Comparison of ENCODE assay signal across 12 cellular contexts in the genomic region with DNA sequence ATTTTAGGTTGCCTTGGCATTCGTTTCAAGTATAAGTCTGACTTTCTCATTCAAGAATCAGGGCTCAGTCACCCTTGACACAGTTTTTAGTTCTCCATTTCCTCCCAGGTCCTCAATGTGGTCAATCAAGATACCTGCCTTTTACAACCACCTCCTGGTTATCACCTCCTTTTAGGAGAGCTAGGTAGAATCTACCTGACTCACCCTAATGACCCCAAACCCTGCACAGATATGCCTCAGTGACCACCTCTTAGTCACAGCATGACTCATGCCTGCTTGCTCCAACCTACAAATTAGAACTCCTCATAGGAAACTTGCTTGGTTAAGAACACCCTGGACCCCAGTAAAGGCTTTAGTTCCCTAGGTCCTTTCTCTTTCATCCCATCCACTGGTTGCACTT. TPM values are rescaled to one million over a fixed set of nuclear protein-coding genes. Genes with fewer than 3 reads are reported as not detected.
DNase-seq lines count a peak whose midpoint lies in the region; ATAC-seq and TF ChIP-seq lines count a peak whose summit lies in the region.
"Had no signal": no experiment of that assay in that cellular context is flagged by ENCODE, and none has a peak within 500 bp of the region (broad histone marks: within the 10 kb centered on the region; RNA-seq: fewer than 3 reads in every experiment).

No MANE protein-coding gene starts in this region.

- H3K4me3 ChIP-seq in NB4 (ENCODE audit: low read depth, low read length), result peak overlapping the region; percentile 12
- H3K4me3 ChIP-seq: skin epidermis had no signal

- TF ChIP-seq POLR2A in NB4 (IDR thresholded peaks at IDR 0.05; ENCODE audit: extremely low read depth, insufficient read length), result no peak

- in situ Hi-C loops in Caki2 (cut with HindIII; ENCODE audit: low pct_unique_long_range_greater_than_20kb, low sequenced_read_pairs), result no loop called here

- DNase-seq in Caki2 (ENCODE audit: low read depth) (peak; percentile 68), NB4 (ENCODE audit: low read depth) (peak; percentile 59), fibroblast of peridontal ligament (ENCODE audit: extremely low read depth) (peak; percentile 10), NCI-H510A treated with DMSO at 0.1 percent for 48 hours (lab: John Stamatoyannopoulos, UW) (no peak), AG08395 (ENCODE audit: low spot score) (no peak), NCI-H187 treated with DMSO at 0.1 percent for 48 hours (lab: John Stamatoyannopoulos, UW) (no peak)
- DNase-seq: activated T-cell treated with anti-CD3 and anti-CD28 coated beads, Interleukin-2, amount 50 U/mL, for 48 hours; naive thymus-derived CD8-positive, alpha-beta T cell; NCI-H2171 treated with DMSO at 0.1 percent for 48 hours had no signal

- ATAC-seq in GM21390 (IDR thresholded peaks at IDR 0.05; ENCODE audit: unreplicated experiment) (peak; percentile 90), HG03139 (IDR thresholded peaks at IDR 0.05; ENCODE audit: unreplicated experiment) (no peak)
- ATAC-seq: naive thymus-derived CD8-positive, alpha-beta T cell had no signal

- no peak for TF ChIP-seq CTCF in NB4 (IDR thresholded peaks at IDR 0.05; ENCODE audit: low read depth, low read length)

RNA-seq across cellular contexts. Expression of a gene that starts 22.5 kb away (rescaled TPM):
- 15.3 and 15.4 TPM in 2 replicates for total RNA-seq in Caki2 (2014; rRNA removed; shearing (Covaris generic); ENCODE audit: low replicate concordance)

Comparison
In these comparisons a context has a peak if more than half of its experiments do, and no peak if none do; other contexts are left out.
1. DNase-seq: peak in Caki2 (single experiment), NB4 (single experiment) and fibroblast of peridontal ligament (single experiment); none in NCI-H510A treated with DMSO at 0.1 percent for 48 hours (single experiment), AG08395 (single experiment) and NCI-H187 treated with DMSO at 0.1 percent for 48 hours (single experiment).